1 cellular context compared by ENCODE assay signal in genomic region chr16:73020409-73020884, GRCh38.
A peak's percentile ranks its signal among the peaks of the same experiment; 100 is the strongest.
TF ChIP-seq lines count a peak whose summit lies in the region.

No MANE protein-coding gene starts in this region.

TF ChIP-seq in HCT116, 20 proteins besides CTCF, POLR2A, EP300 and RAD21 (continued from another document):
- TF ChIP-seq ATF3 (IDR thresholded peaks at IDR 0.05): no peak
- peak; percentile 91 for TF ChIP-seq FOSL1 (IDR thresholded peaks at IDR 0.05; ENCODE audit: low read depth)
- TF ChIP-seq, protein P1, sequence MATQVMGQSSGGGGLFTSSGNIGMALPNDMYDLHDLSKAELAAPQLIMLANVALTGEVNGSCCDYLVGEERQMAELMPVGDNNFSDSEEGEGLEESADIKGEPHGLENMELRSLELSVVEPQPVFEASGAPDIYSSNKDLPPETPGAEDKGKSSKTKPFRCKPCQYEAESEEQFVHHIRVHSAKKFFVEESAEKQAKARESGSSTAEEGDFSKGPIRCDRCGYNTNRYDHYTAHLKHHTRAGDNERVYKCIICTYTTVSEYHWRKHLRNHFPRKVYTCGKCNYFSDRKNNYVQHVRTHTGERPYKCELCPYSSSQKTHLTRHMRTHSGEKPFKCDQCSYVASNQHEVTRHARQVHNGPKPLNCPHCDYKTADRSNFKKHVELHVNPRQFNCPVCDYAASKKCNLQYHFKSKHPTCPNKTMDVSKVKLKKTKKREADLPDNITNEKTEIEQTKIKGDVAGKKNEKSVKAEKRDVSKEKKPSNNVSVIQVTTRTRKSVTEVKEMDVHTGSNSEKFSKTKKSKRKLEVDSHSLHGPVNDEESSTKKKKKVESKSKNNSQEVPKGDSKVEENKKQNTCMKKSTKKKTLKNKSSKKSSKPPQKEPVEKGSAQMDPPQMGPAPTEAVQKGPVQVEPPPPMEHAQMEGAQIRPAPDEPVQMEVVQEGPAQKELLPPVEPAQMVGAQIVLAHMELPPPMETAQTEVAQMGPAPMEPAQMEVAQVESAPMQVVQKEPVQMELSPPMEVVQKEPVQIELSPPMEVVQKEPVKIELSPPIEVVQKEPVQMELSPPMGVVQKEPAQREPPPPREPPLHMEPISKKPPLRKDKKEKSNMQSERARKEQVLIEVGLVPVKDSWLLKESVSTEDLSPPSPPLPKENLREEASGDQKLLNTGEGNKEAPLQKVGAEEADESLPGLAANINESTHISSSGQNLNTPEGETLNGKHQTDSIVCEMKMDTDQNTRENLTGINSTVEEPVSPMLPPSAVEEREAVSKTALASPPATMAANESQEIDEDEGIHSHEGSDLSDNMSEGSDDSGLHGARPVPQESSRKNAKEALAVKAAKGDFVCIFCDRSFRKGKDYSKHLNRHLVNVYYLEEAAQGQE (IDR thresholded peaks at IDR 0.05; ENCODE audit: low read depth): no peak
- TF ChIP-seq EZH2phosphoT487 (IDR thresholded peaks at IDR 0.05; ENCODE audit: borderline replicate concordance): no peak
- no peak for TF ChIP-seq ELF1 (IDR thresholded peaks at IDR 0.05; ENCODE audit: borderline replicate concordance, low read depth)
- peak; percentile 84 for TF ChIP-seq JUND (IDR thresholded peaks at IDR 0.05)
- TF ChIP-seq TCF7L2 (IDR thresholded peaks at IDR 0.05; ENCODE audit: borderline replicate concordance, extremely low read depth, insufficient read depth, insufficient read length): no peak
- TF ChIP-seq CBX3 (IDR thresholded peaks at IDR 0.05; ENCODE audit: low read depth): peak; percentile 40; the same call in 1 of the 2 replicates
- TF ChIP-seq, protein P2, sequence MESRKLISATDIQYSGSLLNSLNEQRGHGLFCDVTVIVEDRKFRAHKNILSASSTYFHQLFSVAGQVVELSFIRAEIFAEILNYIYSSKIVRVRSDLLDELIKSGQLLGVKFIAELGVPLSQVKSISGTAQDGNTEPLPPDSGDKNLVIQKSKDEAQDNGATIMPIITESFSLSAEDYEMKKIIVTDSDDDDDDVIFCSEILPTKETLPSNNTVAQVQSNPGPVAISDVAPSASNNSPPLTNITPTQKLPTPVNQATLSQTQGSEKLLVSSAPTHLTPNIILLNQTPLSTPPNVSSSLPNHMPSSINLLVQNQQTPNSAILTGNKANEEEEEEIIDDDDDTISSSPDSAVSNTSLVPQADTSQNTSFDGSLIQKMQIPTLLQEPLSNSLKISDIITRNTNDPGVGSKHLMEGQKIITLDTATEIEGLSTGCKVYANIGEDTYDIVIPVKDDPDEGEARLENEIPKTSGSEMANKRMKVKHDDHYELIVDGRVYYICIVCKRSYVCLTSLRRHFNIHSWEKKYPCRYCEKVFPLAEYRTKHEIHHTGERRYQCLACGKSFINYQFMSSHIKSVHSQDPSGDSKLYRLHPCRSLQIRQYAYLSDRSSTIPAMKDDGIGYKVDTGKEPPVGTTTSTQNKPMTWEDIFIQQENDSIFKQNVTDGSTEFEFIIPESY (IDR thresholded peaks at IDR 0.05; ENCODE audit: extremely low read depth, insufficient replicate concordance, low read length): no peak
- peak; percentile 27; the same call in 1 of the 2 replicates for TF ChIP-seq SRF (IDR thresholded peaks at IDR 0.05; ENCODE audit: low read depth)
- peak; percentile 46 for TF ChIP-seq CEBPB (IDR thresholded peaks at IDR 0.05; ENCODE audit: low read depth)
- TF ChIP-seq EGR1 (IDR thresholded peaks at IDR 0.05; ENCODE audit: low read depth): no peak
TF ChIP-seq in HCT116: peak in this region for 8.
